In the genomic region with DNA sequence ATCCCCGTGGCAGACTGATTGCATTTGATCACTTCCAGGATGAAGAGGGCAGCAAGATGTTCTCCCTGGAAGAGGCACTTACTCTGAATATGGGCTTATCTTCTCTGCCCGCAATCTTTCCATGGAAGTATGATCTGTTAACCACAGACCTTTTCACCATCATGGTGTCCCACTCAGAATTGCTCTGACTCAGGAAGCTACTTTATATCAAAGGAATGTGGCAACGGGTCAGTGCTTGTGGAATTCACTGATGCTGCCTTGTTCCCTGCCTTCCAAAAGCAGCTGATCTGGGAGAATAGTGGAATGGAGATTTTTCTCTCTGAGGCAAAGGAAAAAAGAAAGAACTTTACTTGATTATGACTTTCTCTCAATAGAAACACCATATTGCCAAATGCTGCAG, we compare ENCODE assay signal across 10 cellular contexts. TPM values are rescaled to one million over a fixed set of nuclear protein-coding genes. Genes with fewer than 3 reads are reported as not detected.
"Had no signal": no experiment of that assay in that cellular context is flagged by ENCODE, and none has a peak within 500 bp of the region (broad histone marks: within the 10 kb centered on the region; RNA-seq: fewer than 3 reads in every experiment).

No MANE protein-coding gene starts in this region.

RNA-seq across cellular contexts. Expression of a gene that starts 23.6 kb away (rescaled TPM):
- total RNA-seq: HepG2, HT1080, K562, MCF 10A, NCI-H460, PC-9, Peyer's patch, SK-MEL-5 had no signal
- polyA plus RNA-seq: HepG2, IgD-negative memory B cell, K562, SK-N-SH had no signal
